Comparison of ENCODE assay signal across 22 cellular contexts in genomic region chr5:131792900-131793299, GRCh38.
"Had no signal": no experiment of that assay in that cellular context is flagged by ENCODE, and none has a peak within 500 bp of the region (broad histone marks: within the 10 kb centered on the region; RNA-seq: fewer than 3 reads in every experiment).

No MANE protein-coding gene starts in this region.

- H3K27ac ChIP-seq: adrenal gland, coronary artery, esophagus squamous epithelium, heart left ventricle, prostate gland, upper lobe of right lung had no signal

- DNase-seq: activated B cell treated with CpG ODN at 0.5 μM for 24 hours; activated CD4-positive, alpha-beta T cell treated with anti-CD3 and anti-CD28 coated beads for 36 hours; activated CD4-positive, alpha-beta T cell treated with anti-CD3 and anti-CD28 coated beads, Interleukin-2, amount 50 U/mL, for 4 hours; activated CD8-positive, alpha-beta memory T cell treated with anti-CD3 and anti-CD28 coated beads for 24 hours; activated CD8-positive, alpha-beta memory T cell treated with anti-CD3 and anti-CD28 coated beads, Interleukin-2, amount 50 U/mL, for 4 hours; activated T-cell treated with anti-CD3 and anti-CD28 coated beads, Interleukin-2, amount 50 U/mL, for 24 hours; adrenal gland; cerebellar nuclear complex; esophagus squamous epithelium; heart left ventricle; left cardiac atrium; midbrain; natural killer cell; stimulated activated CD4-positive, alpha-beta T cell treated with anti-CD3 and anti-CD28 coated beads, Interleukin-4, amount 100 ng/mL, for 1 hour; stimulated activated naive CD8-positive, alpha-beta T cell treated with anti-CD3 and anti-CD28 coated beads, Interleukin-15, Interleukin-2, amounts not matched to agents 100 U/mL and 50 U/mL, for 24 hours; upper lobe of right lung had no signal

- H3K4me1 ChIP-seq: prostate gland had no signal

- ATAC-seq: activated CD4-positive, alpha-beta T cell treated with anti-CD3 and anti-CD28 coated beads for 36 hours; activated T-helper 17 cell treated with anti-CD3 and anti-CD28 coated beads, Interleukin-2, amount 50 U/mL, for 72 hours; heart left ventricle; left cardiac atrium; natural killer cell; stimulated activated naive CD8-positive, alpha-beta T cell treated with anti-CD3 and anti-CD28 coated beads, Interleukin-15, Interleukin-2, amounts not matched to agents 100 U/mL and 50 U/mL, for 24 hours; upper lobe of right lung had no signal

- H3K36me3 ChIP-seq: adrenal gland, esophagus squamous epithelium, prostate gland, upper lobe of right lung had no signal

- H3K9me3 ChIP-seq: adrenal gland, esophagus squamous epithelium, heart left ventricle, prostate gland, upper lobe of right lung had no signal

- H3K27me3 ChIP-seq: adrenal gland, esophagus squamous epithelium, heart left ventricle, upper lobe of right lung had no signal

- H3K4me3 ChIP-seq: adrenal gland, coronary artery, esophagus squamous epithelium, heart left ventricle, prostate gland, upper lobe of right lung had no signal

- FAIRE-seq: astrocyte, bronchial epithelial cell, islet of Langerhans had no signal
